Comparison of ENCODE assay signal across 19 cellular contexts in the genomic region with DNA sequence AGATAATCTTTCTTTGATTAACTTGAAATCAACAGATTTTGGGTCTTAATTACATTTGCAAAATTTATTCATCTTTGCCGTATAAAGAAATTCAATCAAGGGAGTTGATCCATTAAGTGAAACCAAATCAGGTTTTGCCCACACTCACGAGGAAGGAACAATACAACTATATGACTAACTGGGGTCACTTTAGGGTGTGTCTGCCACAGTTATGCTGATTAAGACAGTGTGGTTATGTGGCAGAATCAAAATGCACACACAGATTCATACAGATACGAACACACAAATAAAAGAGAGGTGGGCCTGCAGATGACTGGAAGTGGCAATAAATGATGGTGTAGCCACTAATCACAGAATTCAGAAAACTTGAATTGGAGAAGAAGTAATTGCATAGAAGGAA.
"Had no signal": no experiment of that assay in that cellular context is flagged by ENCODE, and none has a peak within 500 bp of the region (broad histone marks: within the 10 kb centered on the region; RNA-seq: fewer than 3 reads in every experiment).

No MANE protein-coding gene starts in this region.

- H3K36me3 ChIP-seq: gastroesophageal sphincter, spleen had no signal

- H3K4me3 ChIP-seq: body of pancreas, gastroesophageal sphincter, spleen, testis had no signal

- ATAC-seq: body of pancreas, gastroesophageal sphincter, left cardiac atrium, natural killer cell, T-helper 17 cell had no signal

- DNase-seq: activated CD4-positive, alpha-beta T cell treated with anti-CD3 and anti-CD28 coated beads for 4 hours; activated CD4-positive, alpha-beta T cell treated with anti-CD3 and anti-CD28 coated beads, Interleukin-2, amount 50 U/mL, for 48 hours; activated CD4-positive, CD25-positive, alpha-beta regulatory T cell; activated effector memory CD4-positive, alpha-beta T cell treated with Interleukin-2 at 50 U/mL for 16 hours; activated naive CD4-positive, alpha-beta T cell treated with anti-CD3 and anti-CD28 coated beads for 36 hours; activated naive CD8-positive, alpha-beta T cell treated with anti-CD3 and anti-CD28 coated beads, Interleukin-2, amount 10 ng/mL, durations not matched to agents 7 days and 5 days; activated T-cell treated with anti-CD3 and anti-CD28 coated beads, Interleukin-2, amount 50 U/mL, for 48 hours; amniotic stem cell; body of pancreas; head of caudate nucleus; left cardiac atrium; midbrain; natural killer cell; spleen; stimulated activated CD4-positive, alpha-beta T cell treated with anti-CD3 and anti-CD28 coated beads, Interleukin-4, amount 100 ng/mL, for 1 hour; stimulated activated naive CD4-positive, alpha-beta T cell; T-helper 17 cell; testis had no signal

- H3K4me1 ChIP-seq: body of pancreas, gastroesophageal sphincter, spleen, testis had no signal

- H3K27me3 ChIP-seq: body of pancreas, gastroesophageal sphincter, spleen, testis had no signal

- H3K27ac ChIP-seq: body of pancreas, gastroesophageal sphincter, spleen, testis had no signal

- H3K9me3 ChIP-seq: body of pancreas, testis had no signal
